ENCODE assay signal across 25 cellular contexts in the genomic region with DNA sequence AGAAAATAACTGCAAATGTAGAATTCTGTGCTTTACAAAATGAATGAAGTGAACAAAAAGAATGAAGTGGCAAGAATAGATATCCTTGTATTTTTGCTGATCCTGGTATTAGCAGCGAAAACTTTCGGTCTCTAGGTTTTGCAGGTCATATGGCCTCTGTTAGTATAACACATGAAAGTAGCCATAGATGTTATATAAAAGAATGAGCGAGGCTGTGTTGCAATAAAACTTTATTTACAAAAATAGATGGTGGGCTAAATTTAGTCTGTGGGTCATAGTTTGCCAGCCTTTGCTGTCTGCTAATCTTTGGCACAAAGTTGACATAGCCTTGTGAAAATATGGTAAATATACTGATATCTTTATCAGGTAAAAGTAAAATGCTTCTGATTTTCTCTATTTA.
"Had no signal": no experiment of that assay in that cellular context is flagged by ENCODE, and none has a peak within 500 bp of the region (broad histone marks: within the 10 kb centered on the region; RNA-seq: fewer than 3 reads in every experiment).

No MANE protein-coding gene starts in this region.

- H3K4me2 ChIP-seq: neural progenitor cell had no signal

- H2AFZ ChIP-seq: neural progenitor cell, parathyroid adenoma had no signal

- H3K4me3 ChIP-seq: neural progenitor cell, ovary, psoas muscle, right lobe of liver, sigmoid colon, stomach, thoracic aorta, thyroid gland, tibial nerve, upper lobe of left lung had no signal

- H3K27ac ChIP-seq: neural progenitor cell, ovary, parathyroid adenoma, psoas muscle, right lobe of liver, sigmoid colon, stomach, thoracic aorta, thyroid gland, tibial nerve, upper lobe of left lung had no signal

- H3K36me3 ChIP-seq: neural progenitor cell, ovary, thoracic aorta, thyroid gland had no signal

- H3K27me3 ChIP-seq: neural progenitor cell, ovary, right lobe of liver, sigmoid colon, stomach, thyroid gland, tibial nerve, upper lobe of left lung had no signal

- H3K79me2 ChIP-seq: parathyroid adenoma had no signal

- FAIRE-seq: small intestine, urothelium cell line had no signal

- DNase-seq: natural killer cell; occipital lobe; ovary; posterior cingulate gyrus; psoas muscle; right cardiac atrium; right lobe of liver; sigmoid colon; small intestine; stimulated activated CD4-positive, alpha-beta T cell treated with anti-CD3 and anti-CD28 coated beads, Interleukin-15, amount 100 ng/mL, for 24 hours; stimulated activated CD4-positive, alpha-beta T cell treated with anti-CD3 and anti-CD28 coated beads, Interleukin-2, amount 100 ng/mL, for 24 hours; stimulated activated CD4-positive, alpha-beta T cell treated with anti-CD3 and anti-CD28 coated beads, Interleukin-2, amount 100 ng/mL, for 48 hours; stimulated activated CD4-positive, alpha-beta T cell treated with anti-CD3 and anti-CD28 coated beads, Interleukin-4, amount 100 ng/mL, for 24 hours; stimulated activated naive B cell treated with anti-CD40 and anti-IgM and Interleukin-4, amounts not matched to agents 10 μg/mL and 1 μg/mL and 100 μg/mL, for 72 hours; stimulated activated naive CD4-positive, alpha-beta T cell treated with Interleukin-2 at 50 U/mL for 16 hours; stomach; thyroid gland; trophoblast cell; upper lobe of left lung had no signal

- ATAC-seq: natural killer cell; psoas muscle; right cardiac atrium; right lobe of liver; stimulated activated effector memory CD8-positive, alpha-beta T cell treated with anti-CD3 and anti-CD28 coated beads, Interleukin-12 subunit alpha, Interleukin-12 subunit beta, amount 100 ng/mL, for 72 hours; stimulated activated naive B cell treated with anti-CD40 and anti-IgM and Interleukin-4, amounts not matched to agents 10 μg/mL and 1 μg/mL and 100 μg/mL, for 72 hours had no signal

- H3K4me1 ChIP-seq: neural progenitor cell, parathyroid adenoma, psoas muscle, right lobe of liver, sigmoid colon, stomach, thyroid gland, tibial nerve, upper lobe of left lung had no signal

- H3K9ac ChIP-seq: neural progenitor cell, parathyroid adenoma had no signal

- H3K9me3 ChIP-seq: ovary, psoas muscle, right lobe of liver, sigmoid colon, stomach, thoracic aorta, thyroid gland, tibial nerve, upper lobe of left lung had no signal
